Comparison of ENCODE assay signal across 16 cellular contexts in genomic region chr17:73400915-73401545, GRCh38.
DNase-seq lines count a peak whose midpoint lies in the region.
"Had no signal": no experiment of that assay in that cellular context is flagged by ENCODE, and none has a peak within 500 bp of the region (broad histone marks: within the 10 kb centered on the region; RNA-seq: fewer than 3 reads in every experiment).

No MANE protein-coding gene starts in this region.

- H3K27me3 ChIP-seq in neuronal stem cell (ENCODE audit: control insufficient read depth in 3 of 3, insufficient read depth in 3 of 3, low read depth in 1 of 3, low read length in 3 of 3), result no peaks in the 10 kb centered on the region

- H3K27ac ChIP-seq in neuronal stem cell (replicated peaks; ENCODE audit: low read length), result no peak overlapping the region
- H3K27ac ChIP-seq: HL-60, SK-N-MC had no signal

- no peak overlapping the region for H4K91ac ChIP-seq in neuronal stem cell (ENCODE audit: low read depth, low read length, poor library complexity)

- no peak overlapping the region for H2AFZ ChIP-seq in neuronal stem cell (ENCODE audit: low read length)

- H3K9ac ChIP-seq in neuronal stem cell (ENCODE audit: low read depth, low read length, poor library complexity), result no peak overlapping the region

- no peaks in the 10 kb centered on the region for H3K27me3 Mint-ChIP-seq in activated CD4-positive, alpha-beta memory T cell treated with anti-CD3 and anti-CD28 coated beads for 36 hours
- no peaks in the 10 kb centered on the region for H3K27me3 Mint-ChIP-seq in activated T-helper 2 cell treated with anti-CD3 and anti-CD28 coated beads, Interferon-gamma antibody, Interleukin-2, Interleukin-4, amounts not matched to agents 10 μg/mL and 5 μg/mL and 100 μg/mL, durations not matched to agents 14 hours and 24 hours and 36 hours (ENCODE audit: low read depth)
- H3K27me3 Mint-ChIP-seq: IgD-negative memory B cell had no signal

- DNase-seq in NCI-H2227 (lab: John Stamatoyannopoulos, UW; ENCODE audit: unreplicated experiment) (peak; percentile 29), NCI-H2227 treated with DMSO at 0.1 percent for 48 hours (lab: John Stamatoyannopoulos, UW) (no peak), COR-L47 (lab: John Stamatoyannopoulos, UW) (peak; percentile 36), NCI-H2171 (lab: John Stamatoyannopoulos, UW) (peak; percentile 80), neuronal stem cell (ENCODE audit: low spot score) (no peak)
- DNase-seq in activated CD4-positive, alpha-beta memory T cell treated with anti-CD3 and anti-CD28 coated beads for 36 hours, result no peak
- no peak for DNase-seq in activated T-helper 2 cell treated with anti-CD3 and anti-CD28 coated beads, Interferon-gamma antibody, Interleukin-2, Interleukin-4, amounts not matched to agents 10 μg/mL and 5 μg/mL and 100 μg/mL, durations not matched to agents 14 hours and 24 hours and 36 hours (ENCODE audit: low spot score)
- DNase-seq: Caco-2, HCEC 1CT, NCI-H1105, NCI-H1930, NCI-H774 had no signal

- H2BK15ac ChIP-seq in neuronal stem cell (ENCODE audit: low read length), result no peak overlapping the region

- H4K8ac ChIP-seq in neuronal stem cell (ENCODE audit: low read depth, low read length), result peak overlapping the region; percentile 25

- H3K14ac ChIP-seq in neuronal stem cell (ENCODE audit: low read length), result no peak overlapping the region

- no peak overlapping the region for H3K4me2 ChIP-seq in neuronal stem cell (ENCODE audit: insufficient read depth, low read length, poor library complexity, severe bottlenecking)

- no peaks in the 10 kb centered on the region for H3K4me1 Mint-ChIP-seq in activated CD4-positive, alpha-beta memory T cell treated with anti-CD3 and anti-CD28 coated beads for 36 hours (ENCODE audit: low read depth)
- no peaks in the 10 kb centered on the region for H3K4me1 Mint-ChIP-seq in activated T-helper 2 cell treated with anti-CD3 and anti-CD28 coated beads, Interferon-gamma antibody, Interleukin-2, Interleukin-4, amounts not matched to agents 10 μg/mL and 5 μg/mL and 100 μg/mL, durations not matched to agents 14 hours and 24 hours and 36 hours (ENCODE audit: low read depth)
- H3K4me1 Mint-ChIP-seq: T-cell had no signal

- H3K4me3 Mint-ChIP-seq in activated CD4-positive, alpha-beta memory T cell treated with anti-CD3 and anti-CD28 coated beads for 36 hours, result no peak overlapping the region
- no peak overlapping the region for H3K4me3 Mint-ChIP-seq in activated T-helper 2 cell treated with anti-CD3 and anti-CD28 coated beads, Interferon-gamma antibody, Interleukin-2, Interleukin-4, amounts not matched to agents 10 μg/mL and 5 μg/mL and 100 μg/mL, durations not matched to agents 14 hours and 24 hours and 36 hours (ENCODE audit: low read depth)
- H3K4me3 Mint-ChIP-seq: IgD-negative memory B cell, T-cell had no signal

- no peaks in the 10 kb centered on the region for H3K79me1 ChIP-seq in neuronal stem cell (ENCODE audit: low read depth, low read length)

- H2BK5ac ChIP-seq in neuronal stem cell (ENCODE audit: low read length), result no peak overlapping the region

- no peak overlapping the region for H3K18ac ChIP-seq in neuronal stem cell (ENCODE audit: low read length)

- peaks cover 9 to 13% of the 10 kb centered on the region in 2 donors for H3K4me1 ChIP-seq in neuronal stem cell (ENCODE audit: control insufficient read depth in 2 of 2, insufficient read depth in 1 of 2, low read depth in 1 of 2, low read length in 2 of 2)
- H3K4me1 ChIP-seq: Caco-2 had no signal

- H3K27ac Mint-ChIP-seq in activated CD4-positive, alpha-beta memory T cell treated with anti-CD3 and anti-CD28 coated beads for 36 hours, result no peak overlapping the region
- H3K27ac Mint-ChIP-seq in activated T-helper 2 cell treated with anti-CD3 and anti-CD28 coated beads, Interferon-gamma antibody, Interleukin-2, Interleukin-4, amounts not matched to agents 10 μg/mL and 5 μg/mL and 100 μg/mL, durations not matched to agents 14 hours and 24 hours and 36 hours, result no peak overlapping the region
- H3K27ac Mint-ChIP-seq: T-cell had no signal

- WGBS in neuronal stem cell (ENCODE audit: extremely low coverage in 2 of 2, insufficient read length in 2 of 2, insufficient replicate concordance in 1 of 2), 2 donors, result no CpG with 5 or more reads among the region's 18 CpGs

- H3K36me3 ChIP-seq in neuronal stem cell (replicated peaks in 1 of 2; ENCODE audit: control insufficient read depth in 2 of 2, insufficient read depth in 2 of 2, low read length in 2 of 2), result peaks cover 45 to 67% of the 10 kb centered on the region in 2 donors

- H3K9me3 Mint-ChIP-seq in activated CD4-positive, alpha-beta memory T cell treated with anti-CD3 and anti-CD28 coated beads for 36 hours, result no peaks in the 10 kb centered on the region
- no peaks in the 10 kb centered on the region for H3K9me3 Mint-ChIP-seq in activated T-helper 2 cell treated with anti-CD3 and anti-CD28 coated beads, Interferon-gamma antibody, Interleukin-2, Interleukin-4, amounts not matched to agents 10 μg/mL and 5 μg/mL and 100 μg/mL, durations not matched to agents 14 hours and 24 hours and 36 hours
- H3K9me3 Mint-ChIP-seq: IgD-negative memory B cell, T-cell had no signal

- H2AK5ac ChIP-seq in neuronal stem cell (ENCODE audit: low read depth, low read length), result no peak overlapping the region

- POLR2A ChIA-PET in activated CD4-positive, alpha-beta memory T cell treated with anti-CD3 and anti-CD28 coated beads for 36 hours (lab: Charles Lee), result no interaction called here

- no peak overlapping the region for H3K23ac ChIP-seq in neuronal stem cell (ENCODE audit: low read depth, low read length, poor library complexity)

- H2BK120ac ChIP-seq in neuronal stem cell (ENCODE audit: low read depth, low read length), result no peak overlapping the region

- no peak overlapping the region for H3K4ac ChIP-seq in neuronal stem cell (ENCODE audit: low read length)

- intact Hi-C loops in activated CD4-positive, alpha-beta memory T cell treated with anti-CD3 and anti-CD28 coated beads for 36 hours (cut with micrococcal nuclease), result no loop called here
- intact Hi-C loops in activated T-helper 2 cell treated with anti-CD3 and anti-CD28 coated beads, Interferon-gamma antibody, Interleukin-2, Interleukin-4, amounts not matched to agents 10 μg/mL and 5 μg/mL and 100 μg/mL, durations not matched to agents 14 hours and 24 hours and 36 hours (cut with micrococcal nuclease), result no loop called here

- CTCF ChIA-PET in activated CD4-positive, alpha-beta memory T cell treated with anti-CD3 and anti-CD28 coated beads for 36 hours (lab: Charles Lee), result no interaction called here

- H2BK12ac ChIP-seq in neuronal stem cell (ENCODE audit: low read length), result no peak overlapping the region

- H3K4me3 ChIP-seq in neuronal stem cell (ENCODE audit: low read length in 2 of 2), result no peak overlapping the region
- H3K4me3 ChIP-seq: SK-N-MC had no signal

- H3K9me3 ChIP-seq in neuronal stem cell (replicated peaks in 1 of 2; ENCODE audit: control insufficient read depth in 2 of 2, insufficient read depth in 1 of 2, low read depth in 1 of 2, low read length in 2 of 2), result no peaks in the 10 kb centered on the region
- H3K9me3 ChIP-seq: Caco-2 had no signal

- no peaks in the 10 kb centered on the region for H3K36me3 Mint-ChIP-seq in activated CD4-positive, alpha-beta memory T cell treated with anti-CD3 and anti-CD28 coated beads for 36 hours
- no peaks in the 10 kb centered on the region for H3K36me3 Mint-ChIP-seq in activated T-helper 2 cell treated with anti-CD3 and anti-CD28 coated beads, Interferon-gamma antibody, Interleukin-2, Interleukin-4, amounts not matched to agents 10 μg/mL and 5 μg/mL and 100 μg/mL, durations not matched to agents 14 hours and 24 hours and 36 hours (ENCODE audit: low read depth)

Comparison
In these comparisons a context has a peak if more than half of its experiments do, and no peak if none do; other contexts are left out.
1. DNase-seq: peak in NCI-H2227 (single experiment), COR-L47 (single experiment) and NCI-H2171 (single experiment); none in NCI-H2227 treated with DMSO at 0.1 percent for 48 hours (single experiment), neuronal stem cell (single experiment), activated CD4-positive, alpha-beta memory T cell treated with anti-CD3 and anti-CD28 coated beads for 36 hours (single experiment) and activated T-helper 2 cell treated with anti-CD3 and anti-CD28 coated beads, Interferon-gamma antibody, Interleukin-2, Interleukin-4, amounts not matched to agents 10 μg/mL and 5 μg/mL and 100 μg/mL, durations not matched to agents 14 hours and 24 hours and 36 hours (single experiment).